ENCODE assay signal across 8 cellular contexts in the genomic region with DNA sequence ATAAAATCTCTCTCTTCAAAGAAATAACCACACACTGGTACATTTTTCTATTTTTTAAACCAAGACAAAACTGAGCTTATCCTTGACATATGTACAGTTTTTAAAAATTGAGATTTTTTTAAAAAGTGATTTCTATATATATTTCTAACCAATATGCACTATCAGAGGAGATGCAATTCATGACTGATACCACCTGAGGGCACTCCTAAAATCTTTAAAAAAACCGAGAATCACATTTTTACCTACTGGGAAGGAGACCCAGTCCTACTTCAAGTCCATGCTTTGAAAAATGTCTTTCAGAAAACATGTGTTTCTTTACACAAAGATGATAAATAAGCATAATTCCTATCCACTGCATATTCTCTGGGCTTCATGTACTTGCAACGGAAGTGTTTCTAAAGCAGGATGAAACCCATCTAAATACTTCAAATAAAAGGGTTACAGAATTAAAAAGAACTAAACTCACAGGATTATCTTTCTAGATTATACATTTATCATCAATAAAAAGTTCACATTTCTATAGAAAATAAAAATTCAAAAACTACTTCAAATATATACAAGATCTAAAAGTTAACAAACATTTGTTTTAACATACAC.
DNase-seq lines count a peak whose midpoint lies in the region; ATAC-seq, FAIRE-seq and TF ChIP-seq lines count a peak whose summit lies in the region.

No MANE protein-coding gene starts in this region.

- H3K4me3 ChIP-seq in CD4-positive, alpha-beta memory T cell (ENCODE audit: low read length in 2 of 2): no peak overlapping the region
- H3K4me3 ChIP-seq in WI38 (ENCODE audit: low read depth, low read length): no peak overlapping the region

- peaks cover 4 to 8% of the 10 kb centered on the region in 2 donors for H3K27me3 Mint-ChIP-seq in CD4-positive, alpha-beta memory T cell

- H3K27ac ChIP-seq in CD4-positive, alpha-beta memory T cell (ENCODE audit: low read depth, low read length): no peak overlapping the region

- CTCF ChIA-PET in CD4-positive, alpha-beta memory T cell (lab: Charles Lee; ENCODE audit: partially characterized antibody): interaction anchor here (0.8 to 2.5 kb wide), 7 partner anchors 32 to 421 kb away, joined by 3 to 15 read pairs (median 3); no protein-coding TSS in a partner anchor

- no peaks in the 10 kb centered on the region for H3K9me3 ChIP-seq in CD4-positive, alpha-beta memory T cell (ENCODE audit: control insufficient read depth in 1 of 2, low read length in 2 of 2)

- ATAC-seq in GM18502 (IDR thresholded peaks at IDR 0.05; ENCODE audit: poor library complexity, unreplicated experiment) (no peak), HG03457 (IDR thresholded peaks at IDR 0.05; ENCODE audit: unreplicated experiment) (no peak), GM18867 (IDR thresholded peaks at IDR 0.05; ENCODE audit: unreplicated experiment) (no peak)

- H3K4me1 Mint-ChIP-seq in CD4-positive, alpha-beta memory T cell: no peaks in the 10 kb centered on the region

- H3K4me3 Mint-ChIP-seq in CD4-positive, alpha-beta memory T cell: no peak overlapping the region

- H3K27ac Mint-ChIP-seq in CD4-positive, alpha-beta memory T cell: no peak overlapping the region

- POLR2A ChIA-PET in CD4-positive, alpha-beta memory T cell (lab: Charles Lee; ENCODE audit: partially characterized antibody): no interaction called here

- no peak for FAIRE-seq in urothelium cell line (lab: Jason Lieb, UNC)

- no peaks in the 10 kb centered on the region for H3K36me3 Mint-ChIP-seq in CD4-positive, alpha-beta memory T cell

- H3K4me1 ChIP-seq in CD4-positive, alpha-beta memory T cell (ENCODE audit: insufficient read depth, low read length): no peaks in the 10 kb centered on the region

- peak in 4 of 5 donors; percentile 15 to 28 (median 22) for DNase-seq in CD4-positive, alpha-beta memory T cell
- DNase-seq in HuH-7.5 (ENCODE audit: low spot score) (peak; percentile 29), iPS-NIHi7 (ENCODE audit: extremely low spot score) (peak; percentile 21), urothelium cell line (ENCODE audit: low spot score) (peak; percentile 18)

- peaks cover 0 to 5% (median 0%) of the 10 kb centered on the region in 8 donors for H3K9me3 Mint-ChIP-seq in CD4-positive, alpha-beta memory T cell

- H3K27me3 ChIP-seq in CD4-positive, alpha-beta memory T cell (ENCODE audit: insufficient read depth, low read length): no peaks in the 10 kb centered on the region

- no peaks in the 10 kb centered on the region for H3K36me3 ChIP-seq in CD4-positive, alpha-beta memory T cell (ENCODE audit: insufficient read depth, low read length)

- intact Hi-C loops in CD4-positive, alpha-beta memory T cell (cut with micrococcal nuclease): loop anchor here (1.0 to 10.0 kb wide), 5 partner anchors 80 to 422 kb away; partner anchors contain the start of gene SRP9

- TF ChIP-seq CTCF in WI38 (IDR thresholded peaks at IDR 0.05; ENCODE audit: low read depth, low read length): peak; percentile 42; the same call in 1 of the 2 replicates
